8 cellular contexts compared by ENCODE assay signal in the genomic region with DNA sequence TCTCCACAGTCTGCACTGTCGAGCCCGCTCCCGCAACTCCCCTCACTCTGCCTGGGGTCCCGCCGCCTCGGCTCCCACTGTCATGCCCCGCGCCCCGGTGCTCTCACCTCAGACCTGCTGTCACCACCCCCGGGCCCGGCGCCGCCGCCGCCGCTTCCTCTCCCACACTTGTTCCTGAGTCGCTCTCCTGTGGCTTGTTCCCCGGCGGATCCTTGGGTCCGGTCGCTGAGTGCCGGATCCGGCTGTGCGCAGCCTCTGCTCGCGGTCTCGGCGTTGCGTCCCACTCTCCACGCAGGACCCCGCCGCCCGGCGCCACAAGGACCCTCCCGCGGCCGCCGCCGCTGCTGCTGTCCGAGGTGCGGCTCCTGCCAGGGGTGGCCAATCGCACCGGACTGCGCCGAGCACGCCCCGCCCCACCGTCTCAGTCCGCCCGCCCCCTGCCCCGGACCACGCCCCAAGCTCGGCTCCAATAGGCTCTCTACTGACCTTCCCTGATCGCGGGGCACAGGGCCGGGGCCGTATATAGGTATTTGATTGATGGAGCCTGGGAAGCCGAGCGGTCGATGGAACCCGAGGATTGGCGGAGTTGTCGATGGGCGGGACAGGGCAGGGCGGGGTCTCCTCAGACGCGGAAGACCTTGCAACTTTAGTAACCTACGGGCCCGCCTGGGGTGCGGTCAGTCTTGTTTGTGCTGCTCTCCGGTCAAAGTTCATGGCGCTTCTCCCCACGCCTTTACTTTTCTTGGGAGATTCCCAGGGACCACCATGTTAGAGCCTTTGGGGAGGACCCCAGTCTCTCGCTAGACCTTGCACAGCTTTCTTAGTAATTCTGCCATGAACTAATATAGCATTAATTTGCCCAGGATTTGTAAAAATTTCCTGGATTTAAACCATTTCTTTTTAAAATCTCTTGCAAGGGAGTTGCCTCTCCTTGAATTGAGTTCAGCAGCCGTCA. TPM values are rescaled to one million over a fixed set of nuclear protein-coding genes. Genes with fewer than 3 reads are reported as not detected.
DNase-seq lines count a peak whose midpoint lies in the region; ATAC-seq lines count a peak whose summit lies in the region.

Gene TAOK3, minus strand, starts transcription at position 367 of the 955 bp plus-strand sequence. CDS start 117,340 bp downstream, outside the sequence.

- H3K9me3 Mint-ChIP-seq in CD8-positive, alpha-beta memory T cell, result no peaks in the 10 kb centered on the region

- peak within 1 kb of the TSS; percentile 85 to 98 (median 94) for H3K27ac Mint-ChIP-seq in CD8-positive, alpha-beta memory T cell

- H3K9me3 ChIP-seq in CD8-positive, alpha-beta memory T cell (ENCODE audit: low read length), result no peaks in the 10 kb centered on the region

- CTCF ChIA-PET in CD8-positive, alpha-beta memory T cell (lab: Charles Lee), result interaction anchor here (0.7 to 1.1 kb wide), 4 partner anchors 8 to 191 kb away, joined by 3 read pairs; no protein-coding TSS in a partner anchor

- POLR2A ChIA-PET in CD8-positive, alpha-beta memory T cell (lab: Charles Lee), result interaction anchor here (0.6 to 1.4 kb wide), 6 partner anchors 14 to 1295 kb away, joined by 3 to 12 read pairs (median 4); partner anchors contain the start of genes PEBP1, PRKAB1 and WSB2

- peaks cover 0 to 3% of the 10 kb centered on the region in 2 donors for H3K27me3 Mint-ChIP-seq in CD8-positive, alpha-beta memory T cell

- no peaks in the 10 kb centered on the region for H3K36me3 ChIP-seq in CD8-positive, alpha-beta memory T cell (ENCODE audit: insufficient read depth, low read length)

- H3K4me1 ChIP-seq in CD8-positive, alpha-beta memory T cell (ENCODE audit: insufficient read depth, low read length), result peaks cover 37% of the 10 kb centered on the region

- peak; percentile 96 to 98 (median 96) for DNase-seq in CD8-positive, alpha-beta memory T cell
- DNase-seq in HS-5 (ENCODE audit: low read depth) (peak; percentile 89), lung microvascular endothelial cell (ENCODE audit: low read depth in 2 of 2) (peak; percentile 99 to 100)
- peak; percentile 94 for DNase-seq in NK-92 treated with Interleukin-12 subunit alpha and Interleukin-12 subunit beta, amount 100 ng/mL, for 24 hours (lab: John Stamatoyannopoulos, UW)
- peak; percentile 96 for DNase-seq in activated CD8-positive, alpha-beta memory T cell treated with anti-CD3 and anti-CD28 coated beads for 24 hours
- peak; percentile 96 for DNase-seq in effector CD8-positive, alpha-beta T cell (lab: John Stamatoyannopoulos, UW)
- DNase-seq in stimulated activated CD4-positive, alpha-beta T cell treated with anti-CD3 and anti-CD28 coated beads, TNF-alpha, amount 100 ng/mL, for 48 hours (ENCODE audit: low read depth in 3 of 3), result peak; percentile 94 to 97 (median 97)

- no peaks in the 10 kb centered on the region for H3K27me3 ChIP-seq in CD8-positive, alpha-beta memory T cell (ENCODE audit: insufficient read depth, low read length, poor library complexity, severe bottlenecking)

- peak within 1 kb of the TSS; percentile 74 for H3K27ac ChIP-seq in CD8-positive, alpha-beta memory T cell (ENCODE audit: low read depth, low read length)

- H3K36me3 Mint-ChIP-seq in CD8-positive, alpha-beta memory T cell, result peaks cover 0 to 16% (median 0%) of the 10 kb centered on the region in 3 donors

- peaks cover 44 to 73% (median 58%) of the 10 kb centered on the region in 3 donors for H3K4me1 Mint-ChIP-seq in CD8-positive, alpha-beta memory T cell

- peak; percentile 57 for ATAC-seq in GM19468 (IDR thresholded peaks at IDR 0.05; ENCODE audit: extremely low read depth, unreplicated experiment)

- peak within 1 kb of the TSS; percentile 87 to 98 (median 92) for H3K4me3 Mint-ChIP-seq in CD8-positive, alpha-beta memory T cell

- H3K4me3 ChIP-seq in CD8-positive, alpha-beta memory T cell (ENCODE audit: low read length), result peak within 1 kb of the TSS; percentile 90

RNA-seq across cellular contexts. Expression of gene TAOK3, which starts in this region (rescaled TPM):
- 10 to 100 TPM; 52.5 to 53.0 TPM for total RNA-seq in CD8-positive, alpha-beta memory T cell
- 129 TPM for polyA plus RNA-seq in CD8-positive, alpha-beta memory T cell
- 13.5 and 13.7 TPM in 2 replicates for total RNA-seq in lung microvascular endothelial cell

Comparison
In these comparisons a context has a peak if more than half of its experiments do, and no peak if none do; other contexts are left out.
1. Peak in every context shown above with its lines: DNase-seq, ATAC-seq, H3K4me3 ChIP-seq and H3K27ac ChIP-seq.